In genomic region chr14:98229676-98230366, GRCh38 we compare ENCODE assay signal across 17 cellular contexts.
A peak's percentile ranks its signal among the peaks of the same experiment; 100 is the strongest.
DNase-seq lines count a peak whose midpoint lies in the region; ATAC-seq lines count a peak whose summit lies in the region.
"Had no signal": no experiment of that assay in that cellular context is flagged by ENCODE, and none has a peak within 500 bp of the region (broad histone marks: within the 10 kb centered on the region; RNA-seq: fewer than 3 reads in every experiment).

No MANE protein-coding gene starts in this region.

- no peaks in the 10 kb centered on the region for H3K27me3 Mint-ChIP-seq in activated T-cell treated with anti-CD3 and anti-CD28 coated beads, Interleukin-2, amount 50 U/mL, for 24 hours
- no peaks in the 10 kb centered on the region for H3K27me3 Mint-ChIP-seq in activated T-cell treated with anti-CD3 and anti-CD28 coated beads, Interleukin-2, amount 50 U/mL, for 4 hours (ENCODE audit: low read depth)
- H3K27me3 Mint-ChIP-seq in stimulated activated naive CD8-positive, alpha-beta T cell treated with anti-CD3 and anti-CD28 coated beads, Interleukin-15, amount 100 ng/mL, for 72 hours: no peaks in the 10 kb centered on the region

- ATAC-seq in activated T-cell treated with anti-CD3 and anti-CD28 coated beads, Interleukin-2, amount 50 U/mL, for 4 hours: peak; percentile 26 to 39
- no peak for ATAC-seq in stimulated activated naive CD8-positive, alpha-beta T cell treated with anti-CD3 and anti-CD28 coated beads, Interleukin-15, amount 100 ng/mL, for 72 hours
- ATAC-seq: esophagus mucosa, left colon had no signal

- peak overlapping the region; percentile 95 for H3K27ac Mint-ChIP-seq in activated T-cell treated with anti-CD3 and anti-CD28 coated beads, Interleukin-2, amount 50 U/mL, for 24 hours
- peak overlapping the region; percentile 75 to 88 for H3K27ac Mint-ChIP-seq in stimulated activated naive CD8-positive, alpha-beta T cell treated with anti-CD3 and anti-CD28 coated beads, Interleukin-15, amount 100 ng/mL, for 72 hours
- H3K27ac Mint-ChIP-seq: mesothelial cell of epicardium had no signal

- peaks cover 12% of the 10 kb centered on the region for H3K9me3 Mint-ChIP-seq in activated T-cell treated with anti-CD3 and anti-CD28 coated beads, Interleukin-2, amount 50 U/mL, for 24 hours
- peaks cover 2% of the 10 kb centered on the region for H3K9me3 Mint-ChIP-seq in activated T-cell treated with anti-CD3 and anti-CD28 coated beads, Interleukin-2, amount 50 U/mL, for 4 hours
- peaks cover 0 to 8% of the 10 kb centered on the region in 2 donors for H3K9me3 Mint-ChIP-seq in stimulated activated naive CD8-positive, alpha-beta T cell treated with anti-CD3 and anti-CD28 coated beads, Interleukin-15, amount 100 ng/mL, for 72 hours
- H3K9me3 Mint-ChIP-seq: mesothelial cell of epicardium had no signal

- peak overlapping the region; percentile 63 for H3K4me3 Mint-ChIP-seq in activated T-cell treated with anti-CD3 and anti-CD28 coated beads, Interleukin-2, amount 50 U/mL, for 24 hours
- H3K4me3 Mint-ChIP-seq in activated T-cell treated with anti-CD3 and anti-CD28 coated beads, Interleukin-2, amount 50 U/mL, for 4 hours: peak overlapping the region; percentile 80
- H3K4me3 Mint-ChIP-seq in stimulated activated naive CD8-positive, alpha-beta T cell treated with anti-CD3 and anti-CD28 coated beads, Interleukin-15, amount 100 ng/mL, for 72 hours: peak overlapping the region; percentile 72 to 80
- H3K4me3 Mint-ChIP-seq: mesothelial cell of epicardium had no signal

- peaks cover 16% of the 10 kb centered on the region for H3K36me3 Mint-ChIP-seq in activated T-cell treated with anti-CD3 and anti-CD28 coated beads, Interleukin-2, amount 50 U/mL, for 24 hours (ENCODE audit: low read depth)
- H3K36me3 Mint-ChIP-seq in activated T-cell treated with anti-CD3 and anti-CD28 coated beads, Interleukin-2, amount 50 U/mL, for 4 hours (ENCODE audit: insufficient read depth): no peaks in the 10 kb centered on the region
- H3K36me3 Mint-ChIP-seq: mesothelial cell of epicardium had no signal

- in situ Hi-C loops in G401 (cut with HindIII; ENCODE audit: low sequenced_read_pairs): no loop called here

- peaks cover 90% of the 10 kb centered on the region for H3K4me1 Mint-ChIP-seq in activated T-cell treated with anti-CD3 and anti-CD28 coated beads, Interleukin-2, amount 50 U/mL, for 24 hours (ENCODE audit: low read depth)
- H3K4me1 Mint-ChIP-seq in activated T-cell treated with anti-CD3 and anti-CD28 coated beads, Interleukin-2, amount 50 U/mL, for 4 hours (ENCODE audit: low read depth): peaks cover 84% of the 10 kb centered on the region
- peaks cover 81% of the 10 kb centered on the region for H3K4me1 Mint-ChIP-seq in stimulated activated naive CD8-positive, alpha-beta T cell treated with anti-CD3 and anti-CD28 coated beads, Interleukin-15, amount 100 ng/mL, for 72 hours
- H3K4me1 Mint-ChIP-seq: mesothelial cell of epicardium had no signal

- no peak for DNase-seq in activated T-cell treated with anti-CD3 and anti-CD28 coated beads, Interleukin-2, amount 50 U/mL, for 24 hours
- DNase-seq in activated T-cell treated with anti-CD3 and anti-CD28 coated beads, Interleukin-2, amount 50 U/mL, for 1 hour: no peak
- no peak for DNase-seq in activated T-cell treated with anti-CD3 and anti-CD28 coated beads, Interleukin-2, amount 50 U/mL, for 4 hours
- peak; percentile 20 for DNase-seq in central memory CD4-positive, alpha-beta T cell
- DNase-seq in stimulated activated naive CD8-positive, alpha-beta T cell treated with anti-CD3 and anti-CD28 coated beads, Interleukin-15, amount 100 ng/mL, for 72 hours: no peak
- no peak for DNase-seq in GF-D8 (lab: John Stamatoyannopoulos, UW)
- DNase-seq in G401 (ENCODE audit: low spot score): no peak
- DNase-seq in stimulated activated CD8-positive, alpha-beta memory T cell treated with anti-CD3 and anti-CD28 coated beads, Interleukin-4, amount 100 ng/mL, for 48 hours: no peak
- DNase-seq: activated CD4-positive, CD25-positive, alpha-beta regulatory T cell; activated CD8-positive, alpha-beta memory T cell treated with anti-CD3 and anti-CD28 coated beads, Interleukin-2, amount 50 U/mL, for 48 hours; HCEC 1CT; left colon; MG63; Peyer's patch; T-helper 9 cell had no signal
